ENCODE assay signal across 18 cellular contexts in genomic region chr2:11592671-11593574, GRCh38. TPM values are rescaled to one million over a fixed set of nuclear protein-coding genes. Genes with fewer than 3 reads are reported as not detected.
A peak's percentile ranks its signal among the peaks of the same experiment; 100 is the strongest.
DNase-seq lines count a peak whose midpoint lies in the region; ATAC-seq, FAIRE-seq and TF ChIP-seq lines count a peak whose summit lies in the region.
"Had no signal": no experiment of that assay in that cellular context is flagged by ENCODE, and none has a peak within 500 bp of the region (broad histone marks: within the 10 kb centered on the region; RNA-seq: fewer than 3 reads in every experiment).

No MANE protein-coding gene starts in this region.

- in situ Hi-C loops in SK-MEL-5 (cut with HindIII; ENCODE audit: low pct_unique_long_range_greater_than_20kb, low sequenced_read_pairs) = no loop called here

- no peak overlapping the region for H3K4me3 ChIP-seq in endodermal cell (ENCODE audit: low read length)
- H3K4me3 ChIP-seq in mesenchymal stem cell (ENCODE audit: insufficient read depth in 1 of 2, low read depth in 1 of 2, low read length in 2 of 2) = peak overlapping the region in 1 of 2 experiments; percentile 15
- H3K4me3 ChIP-seq in pancreas = no peak overlapping the region
- H3K4me3 ChIP-seq: A549, HAP-1 had no signal

- H2AK5ac ChIP-seq in mesenchymal stem cell (ENCODE audit: low read length, severe bottlenecking) = no peak overlapping the region

- H3K4me1 Mint-ChIP-seq in endodermal cell = no peaks in the 10 kb centered on the region
- H3K4me1 Mint-ChIP-seq: CD14-positive monocyte; CD8-positive, alpha-beta memory T cell had no signal

- no peak overlapping the region for H2BK15ac ChIP-seq in mesenchymal stem cell (ENCODE audit: low read depth, poor library complexity, severe bottlenecking)

- H2BK120ac ChIP-seq in mesenchymal stem cell (ENCODE audit: low read depth, low read length) = no peak overlapping the region

- H4K8ac ChIP-seq in mesenchymal stem cell (ENCODE audit: low read length) = no peak overlapping the region

- no peak overlapping the region for H2BK12ac ChIP-seq in mesenchymal stem cell (ENCODE audit: low read length in 2 of 2)

- H3K4me3 Mint-ChIP-seq in endodermal cell = no peak overlapping the region

- no peaks in the 10 kb centered on the region for H3K79me1 ChIP-seq in mesenchymal stem cell (replicated peaks; ENCODE audit: low read length, poor library complexity, severe bottlenecking)

- H3K14ac ChIP-seq in mesenchymal stem cell (ENCODE audit: low read length in 2 of 2) = no peak overlapping the region

- no peaks in the 10 kb centered on the region for H3K4me1 ChIP-seq in endodermal cell (ENCODE audit: control insufficient read depth, insufficient read depth, low read length)
- peaks cover 4% of the 10 kb centered on the region for H3K4me1 ChIP-seq in mesenchymal stem cell (ENCODE audit: control insufficient read depth, insufficient read depth, low read depth, low read length)
- H3K4me1 ChIP-seq in pancreas = no peaks in the 10 kb centered on the region
- H3K4me1 ChIP-seq: A549, Caco-2, HAP-1 had no signal

- no peak overlapping the region for H2BK5ac ChIP-seq in mesenchymal stem cell (ENCODE audit: low read depth, low read length, poor library complexity, severe bottlenecking)

- peak overlapping the region; percentile 64 for H4K91ac ChIP-seq in mesenchymal stem cell (ENCODE audit: low read length)

- H3K9me3 ChIP-seq in endodermal cell (ENCODE audit: control insufficient read depth, low read length) (no peaks in the 10 kb centered on the region), mesenchymal stem cell (ENCODE audit: control insufficient read depth, low read length) (no peaks in the 10 kb centered on the region), pancreas (no peaks in the 10 kb centered on the region)
- H3K9me3 ChIP-seq: A549, Caco-2, HAP-1 had no signal

- H3K27ac ChIP-seq in endodermal cell (ENCODE audit: low read depth, low read length) (no peak overlapping the region), mesenchymal stem cell (ENCODE audit: low read length, poor library complexity, severe bottlenecking) (no peak overlapping the region), pancreas (peak overlapping the region in 1 of 4 donors; percentile 8)
- H3K27ac ChIP-seq: A549 had no signal

- no peaks in the 10 kb centered on the region for H3K27me3 Mint-ChIP-seq in endodermal cell (ENCODE audit: insufficient read depth)

- intact Hi-C loops in pancreas (cut with DNase I) = no loop called here

- FAIRE-seq in pancreas (lab: Jason Lieb, UNC) = no peak
- FAIRE-seq: A549, GM19239, H1, HTR-8/SVneo had no signal

- H3K4ac ChIP-seq in mesenchymal stem cell (ENCODE audit: low read depth in 1 of 2, low read length in 2 of 2) = no peak overlapping the region

- H3K23ac ChIP-seq in mesenchymal stem cell (ENCODE audit: low read length in 2 of 2) = no peak overlapping the region

- peaks cover 38% of the 10 kb centered on the region for H3K36me3 Mint-ChIP-seq in endodermal cell (ENCODE audit: low read depth)
- H3K36me3 Mint-ChIP-seq: CD14-positive monocyte; CD8-positive, alpha-beta memory T cell had no signal

- WGBS in endodermal cell (ENCODE audit: insufficient coverage in 1 of 2, insufficient read length in 1 of 2), 2 experiments = 97 to 98% methylated on average over 48 to 53 of the region's 53 CpGs
- 95% methylated on average over 52 of the region's 53 CpGs for WGBS in mesenchymal stem cell
- 89 to 92% methylated on average over 48 to 53 of the region's 53 CpGs for whole genome bisulfite sequencing in pancreas, 2 donors

- H3K36me3 ChIP-seq in endodermal cell (ENCODE audit: control insufficient read depth, insufficient read depth, low read length) (peaks cover 91% of the 10 kb centered on the region), mesenchymal stem cell (ENCODE audit: control insufficient read depth in 1 of 2, insufficient read depth in 2 of 2, low read depth in 1 of 2, low read length in 2 of 2) (no peaks in the 10 kb centered on the region), pancreas (no peaks in the 10 kb centered on the region)
- H3K36me3 ChIP-seq: HAP-1 had no signal

- peak; percentile 45 for DNase-seq in SK-MEL-5 (ENCODE audit: low read depth, low spot score)
- no peak for DNase-seq in endodermal cell
- no peak for DNase-seq in mesenchymal stem cell
- DNase-seq in pancreas = no peak
- DNase-seq in AML-193 (lab: John Stamatoyannopoulos, UW) = no peak
- no peak for DNase-seq in GM10266 (ENCODE audit: extremely low spot score)
- DNase-seq: Caco-2, DND-41, GDM1 had no signal

- no peak overlapping the region for H3K18ac ChIP-seq in mesenchymal stem cell (ENCODE audit: low read depth in 1 of 2, low read length in 2 of 2)

- H3K9me3 Mint-ChIP-seq in endodermal cell = no peaks in the 10 kb centered on the region
- H3K9me3 Mint-ChIP-seq: CD14-positive monocyte; CD8-positive, alpha-beta memory T cell had no signal

- no peaks in the 10 kb centered on the region for H3K27me3 ChIP-seq in endodermal cell (ENCODE audit: control insufficient read depth, insufficient read depth, low read length, poor library complexity, severe bottlenecking)
- H3K27me3 ChIP-seq in mesenchymal stem cell (ENCODE audit: control insufficient read depth in 1 of 2, insufficient read depth in 1 of 2, low read length in 2 of 2) = peaks cover 28 to 53% of the 10 kb centered on the region in 2 experiments
- H3K27me3 ChIP-seq in pancreas = no peaks in the 10 kb centered on the region

- H3K4me2 ChIP-seq in mesenchymal stem cell (ENCODE audit: low read length, poor library complexity, severe bottlenecking) = no peak overlapping the region
- H3K4me2 ChIP-seq: A549 had no signal

- H2AFZ ChIP-seq in mesenchymal stem cell (ENCODE audit: low read depth, low read length) = no peak overlapping the region

- TF ChIP-seq CTCF in endodermal cell (conservative IDR thresholded peaks at IDR 0.05) (no peak), pancreas (IDR thresholded peaks at IDR 0.05) (no peak), GM10266 (IDR thresholded peaks at IDR 0.05; ENCODE audit: control insufficient read depth, insufficient read depth, low read depth, missing control alignments) (no peak)

- H3K9ac ChIP-seq in endodermal cell (ENCODE audit: extremely low read depth, low read length, poor library complexity, severe bottlenecking) (no peak overlapping the region), mesenchymal stem cell (ENCODE audit: low read length) (no peak overlapping the region)

- H3K27ac Mint-ChIP-seq in endodermal cell = peak overlapping the region; percentile 85
- H3K27ac Mint-ChIP-seq: CD14-positive monocyte; CD8-positive, alpha-beta memory T cell had no signal

- ATAC-seq in pancreas (peak in 3 of 4 donors; percentile 38 to 68 (median 54)), HG03039 (IDR thresholded peaks at IDR 0.05; ENCODE audit: unreplicated experiment) (no peak)
- ATAC-seq: A549 had no signal

RNA-seq across cellular contexts. Expression of gene GREB1, which starts 59.1 kb away (rescaled TPM):
- total RNA-seq in SK-MEL-5 (2014; rRNA removed; shearing (Covaris generic)) = 57.6 and 72.2 TPM in 2 replicates
- polyA plus RNA-seq in SK-MEL-5 (2015; cell fraction: cytosol; rRNA removed) = 73.8 and 91.7 TPM in 2 replicates
- 61.7 and 64.1 TPM in 2 replicates for polyA plus RNA-seq in SK-MEL-5 (2015; cell fraction: nucleus; rRNA removed)
- 100 to 1,000 TPM in 1 of 2 donors, 10 to 100 TPM in 1; 86.4 to 106 TPM for total RNA-seq in endodermal cell
- polyA plus RNA-seq in endodermal cell (2013, experiment 1 of 2) = 37.0 TPM
- 37.3 TPM for polyA plus RNA-seq in endodermal cell (2013, experiment 2 of 2)
- 1.9 TPM for polyA plus RNA-seq in mesenchymal stem cell (2013, experiment 1 of 2)
- 1.9 TPM for polyA plus RNA-seq in mesenchymal stem cell (2013, experiment 2 of 2)
- 10 to 100 TPM in 1 of 6 donors, 1 to 10 TPM in 5; 3.5 to 16.1 (median 5.6) TPM for total RNA-seq in pancreas
- polyA plus RNA-seq in pancreas = 1 to 10 TPM; 6.2 to 6.8 TPM
- polyA plus RNA-seq: BJ, CD14-positive monocyte had no signal
